ENCODE assay signal across 12 cellular contexts in genomic region chr11:46977038-46977818, GRCh38. TPM values are rescaled to one million over a fixed set of nuclear protein-coding genes. Genes with fewer than 3 reads are reported as not detected.
DNase-seq lines count a peak whose midpoint lies in the region; ATAC-seq and TF ChIP-seq lines count a peak whose summit lies in the region.
"Had no signal": no experiment of that assay in that cellular context is flagged by ENCODE, and none has a peak within 500 bp of the region (broad histone marks: within the 10 kb centered on the region; RNA-seq: fewer than 3 reads in every experiment).

No MANE protein-coding gene starts in this region.

- no peaks in the 10 kb centered on the region for H3K9me3 Mint-ChIP-seq in stimulated activated naive B cell treated with anti-CD40 and anti-IgM and Interleukin-4, amounts not matched to agents 10 μg/mL and 1 μg/mL and 100 μg/mL, for 72 hours
- H3K9me3 Mint-ChIP-seq: activated CD4-positive, alpha-beta T cell treated with anti-CD3 and anti-CD28 coated beads, Interleukin-2, amount 10 ng/mL, durations not matched to agents 7 days and 5 days; activated naive CD4-positive, alpha-beta T cell treated with anti-CD3 and anti-CD28 coated beads, Interleukin-2, amount 50 U/mL, for 24 hours had no signal

- peaks cover 0 to 3% of the 10 kb centered on the region in 2 donors for H3K36me3 Mint-ChIP-seq in stimulated activated naive B cell treated with anti-CD40 and anti-IgM and Interleukin-4, amounts not matched to agents 10 μg/mL and 1 μg/mL and 100 μg/mL, for 72 hours

- DNase-seq in NCI-H2227 (lab: John Stamatoyannopoulos, UW; ENCODE audit: unreplicated experiment) (peak; percentile 21), NCI-H2227 treated with DMSO at 0.1 percent for 48 hours (lab: John Stamatoyannopoulos, UW) (no peak), anterior cingulate cortex (lab: John Stamatoyannopoulos, UW) (peak in 52 of 58 donors; percentile 2 to 74 (median 37)), iPS-NIHi11 (ENCODE audit: low spot score) (peak; percentile 60), GM13976 (ENCODE audit: low spot score) (no peak), dermis blood vessel endothelial cell (no peak)
- no peak for DNase-seq in stimulated activated naive B cell treated with anti-CD40 and anti-IgM and Interleukin-4, amounts not matched to agents 10 μg/mL and 1 μg/mL and 100 μg/mL, for 72 hours
- DNase-seq: ACHN; activated CD4-positive, alpha-beta T cell treated with anti-CD3 and anti-CD28 coated beads, Interleukin-2, amount 10 ng/mL, durations not matched to agents 7 days and 5 days; ovary had no signal

- peak overlapping the region; percentile 44 for H3K27ac Mint-ChIP-seq in stimulated activated naive B cell treated with anti-CD40 and anti-IgM and Interleukin-4, amounts not matched to agents 10 μg/mL and 1 μg/mL and 100 μg/mL, for 72 hours
- H3K27ac Mint-ChIP-seq: activated CD4-positive, alpha-beta T cell treated with anti-CD3 and anti-CD28 coated beads, Interleukin-2, amount 10 ng/mL, durations not matched to agents 7 days and 5 days; activated naive CD4-positive, alpha-beta T cell treated with anti-CD3 and anti-CD28 coated beads, Interleukin-2, amount 50 U/mL, for 24 hours had no signal

- H3K27me3 Mint-ChIP-seq in stimulated activated naive B cell treated with anti-CD40 and anti-IgM and Interleukin-4, amounts not matched to agents 10 μg/mL and 1 μg/mL and 100 μg/mL, for 72 hours: no peaks in the 10 kb centered on the region
- H3K27me3 Mint-ChIP-seq: activated CD4-positive, alpha-beta T cell treated with anti-CD3 and anti-CD28 coated beads, Interleukin-2, amount 10 ng/mL, durations not matched to agents 7 days and 5 days; activated naive CD4-positive, alpha-beta T cell treated with anti-CD3 and anti-CD28 coated beads, Interleukin-2, amount 50 U/mL, for 24 hours had no signal

- ATAC-seq in stimulated activated naive B cell treated with anti-CD40 and anti-IgM and Interleukin-4, amounts not matched to agents 10 μg/mL and 1 μg/mL and 100 μg/mL, for 72 hours (replicated peaks): no peak
- no peak for ATAC-seq in HG03457 (IDR thresholded peaks at IDR 0.05; ENCODE audit: unreplicated experiment)

- in situ Hi-C loops in GM13976 (cut with MboI; ENCODE audit: low sequenced_read_pairs, unreplicated experiment): no loop called here

- H3K4me1 Mint-ChIP-seq in stimulated activated naive B cell treated with anti-CD40 and anti-IgM and Interleukin-4, amounts not matched to agents 10 μg/mL and 1 μg/mL and 100 μg/mL, for 72 hours: peaks cover 6 to 19% of the 10 kb centered on the region in 2 donors

- TF ChIP-seq CTCF in GM13976 (IDR thresholded peaks at IDR 0.05; ENCODE audit: borderline replicate concordance, control extremely low read depth, extremely low read depth, insufficient read depth, missing control alignments): no peak

- no peak overlapping the region for H3K4me3 Mint-ChIP-seq in stimulated activated naive B cell treated with anti-CD40 and anti-IgM and Interleukin-4, amounts not matched to agents 10 μg/mL and 1 μg/mL and 100 μg/mL, for 72 hours
- H3K4me3 Mint-ChIP-seq: activated CD4-positive, alpha-beta T cell treated with anti-CD3 and anti-CD28 coated beads, Interleukin-2, amount 10 ng/mL, durations not matched to agents 7 days and 5 days; activated naive CD4-positive, alpha-beta T cell treated with anti-CD3 and anti-CD28 coated beads, Interleukin-2, amount 50 U/mL, for 24 hours had no signal

RNA-seq across cellular contexts. Expression of gene CSTPP1, which starts 40.7 kb away (rescaled TPM):
- 8.5 and 11.7 TPM in 2 replicates for total RNA-seq in dermis blood vessel endothelial cell

RNA-seq across cellular contexts. Expression of gene LRP4, which starts 58.9 kb away (rescaled TPM):
- 1.4 and 2.2 TPM in 2 replicates for total RNA-seq in dermis blood vessel endothelial cell

Comparison
In these comparisons a context has a peak if more than half of its experiments do, and no peak if none do; other contexts are left out.
1. DNase-seq: peak in NCI-H2227 (single experiment), anterior cingulate cortex (52 of 58) and iPS-NIHi11 (single experiment); none in NCI-H2227 treated with DMSO at 0.1 percent for 48 hours (single experiment), stimulated activated naive B cell treated with anti-CD40 and anti-IgM and Interleukin-4, amounts not matched to agents 10 μg/mL and 1 μg/mL and 100 μg/mL, for 72 hours (single experiment), GM13976 (single experiment) and dermis blood vessel endothelial cell (single experiment).